In genomic region chr7:50197547-50197946, GRCh38 we compare ENCODE assay signal across 8 cellular contexts.
DNase-seq lines count a peak whose midpoint lies in the region; ATAC-seq and TF ChIP-seq lines count a peak whose summit lies in the region.

No MANE protein-coding gene starts in this region.

- no peaks in the 10 kb centered on the region for H3K9me3 Mint-ChIP-seq in activated naive CD4-positive, alpha-beta T cell treated with anti-CD3 and anti-CD28 coated beads, Interleukin-2, amount 10 ng/mL, durations not matched to agents 7 days and 5 days

- no peak for TF ChIP-seq CTCF in foreskin fibroblast (IDR thresholded peaks at IDR 0.05; ENCODE audit: low read depth, low read length)

- H3K27me3 Mint-ChIP-seq in activated naive CD4-positive, alpha-beta T cell treated with anti-CD3 and anti-CD28 coated beads, Interleukin-2, amount 10 ng/mL, durations not matched to agents 7 days and 5 days, result peaks cover 49% of the 10 kb centered on the region

- H3K4me1 Mint-ChIP-seq in activated naive CD4-positive, alpha-beta T cell treated with anti-CD3 and anti-CD28 coated beads, Interleukin-2, amount 10 ng/mL, durations not matched to agents 7 days and 5 days, result peaks cover 8% of the 10 kb centered on the region

- peak in 3 of 4 experiments; percentile 5 to 30 (median 10) for DNase-seq in activated naive CD4-positive, alpha-beta T cell (lab: John Stamatoyannopoulos, UW)
- no peak for DNase-seq in activated naive CD4-positive, alpha-beta T cell treated with anti-CD3 and anti-CD28 coated beads, Interleukin-2, amount 10 ng/mL, durations not matched to agents 7 days and 5 days
- peak; percentile 46 for DNase-seq in activated T-cell treated with anti-CD3 and anti-CD28 coated beads for 4 hours
- DNase-seq in stimulated activated CD4-positive, alpha-beta T cell treated with anti-CD3 and anti-CD28 coated beads, Interleukin-1b, Interleukin-23, amount 100 ng/mL, for 4 hours (ENCODE audit: low read depth in 2 of 2), result peak; percentile 45 to 60
- no peak for DNase-seq in NCI-H1417 (lab: John Stamatoyannopoulos, UW)
- DNase-seq in foreskin fibroblast, result no peak
- no peak for DNase-seq in NCI-H2029 treated with DMSO at 0.1 percent for 48 hours (lab: John Stamatoyannopoulos, UW)

- CTCF ChIA-PET in activated naive CD4-positive, alpha-beta T cell treated with anti-CD3 and anti-CD28 coated beads, Interleukin-2, amount 10 ng/mL, durations not matched to agents 7 days and 5 days (lab: Charles Lee), result interaction anchor here (0.7 kb wide), 1 partner anchor 8 kb away, joined by 3 read pairs; no protein-coding TSS in a partner anchor

- ATAC-seq in HG03432 (IDR thresholded peaks at IDR 0.05; ENCODE audit: unreplicated experiment), result peak; percentile 96

- no peak overlapping the region for H3K4me3 ChIP-seq in foreskin fibroblast (ENCODE audit: low read depth in 1 of 2, low read length in 2 of 2)

- H3K36me3 Mint-ChIP-seq in activated naive CD4-positive, alpha-beta T cell treated with anti-CD3 and anti-CD28 coated beads, Interleukin-2, amount 10 ng/mL, durations not matched to agents 7 days and 5 days, result peaks cover 2% of the 10 kb centered on the region

- no peak overlapping the region for H3K4me3 Mint-ChIP-seq in activated naive CD4-positive, alpha-beta T cell treated with anti-CD3 and anti-CD28 coated beads, Interleukin-2, amount 10 ng/mL, durations not matched to agents 7 days and 5 days

- no peak overlapping the region for H3K27ac Mint-ChIP-seq in activated naive CD4-positive, alpha-beta T cell treated with anti-CD3 and anti-CD28 coated beads, Interleukin-2, amount 10 ng/mL, durations not matched to agents 7 days and 5 days

Comparison
In these comparisons a context has a peak if more than half of its experiments do, and no peak if none do; other contexts are left out.
1. DNase-seq: peak in activated naive CD4-positive, alpha-beta T cell (3 of 4), activated T-cell treated with anti-CD3 and anti-CD28 coated beads for 4 hours (single experiment) and stimulated activated CD4-positive, alpha-beta T cell treated with anti-CD3 and anti-CD28 coated beads, Interleukin-1b, Interleukin-23, amount 100 ng/mL, for 4 hours (2 of 2); none in activated naive CD4-positive, alpha-beta T cell treated with anti-CD3 and anti-CD28 coated beads, Interleukin-2, amount 10 ng/mL, durations not matched to agents 7 days and 5 days (single experiment), NCI-H1417 (0 of 3), foreskin fibroblast (0 of 2) and NCI-H2029 treated with DMSO at 0.1 percent for 48 hours (single experiment).